Comparison of ENCODE assay signal across 1 cellular context in genomic region chr19:41357746-41358145, GRCh38.
TF ChIP-seq lines count a peak whose summit lies in the region.

No MANE protein-coding gene starts in this region.

TF ChIP-seq in K562, 482 proteins besides CTCF, POLR2A, EP300 and RAD21:
- TF ChIP-seq CBX1 (IDR thresholded peaks at IDR 0.05; ENCODE audit: low read depth) = no peak
- peak; percentile 53 for TF ChIP-seq POLR2G (IDR thresholded peaks at IDR 0.05; ENCODE audit: low read depth, low read length)
- no peak for TF ChIP-seq YBX1 (IDR thresholded peaks at IDR 0.05)
- no peak for TF ChIP-seq NFIX (CRISPR knock-in tag; IDR thresholded peaks at IDR 0.05; ENCODE audit: low read depth)
- no peak for TF ChIP-seq POLR3G (IDR thresholded peaks at IDR 0.05; ENCODE audit: extremely low read depth, insufficient read length, insufficient replicate concordance)
- TF ChIP-seq MYNN (IDR thresholded peaks at IDR 0.05) = no peak
- no peak for TF ChIP-seq MYNN (CRISPR knock-in tag; IDR thresholded peaks at IDR 0.05)
- no peak for TF ChIP-seq SNRNP70 (optimal IDR thresholded peaks at IDR 0.05; ENCODE audit: low read depth, low read length)
- TF ChIP-seq ZNF830 (CRISPR knock-in tag; IDR thresholded peaks at IDR 0.05) = no peak
- TF ChIP-seq ZBTB9 (CRISPR knock-in tag; IDR thresholded peaks at IDR 0.05) = no peak
